In genomic region chr14:41606249-41607118, GRCh38 we compare ENCODE assay signal across 8 cellular contexts. TPM values are rescaled to one million over a fixed set of nuclear protein-coding genes. Genes with fewer than 3 reads are reported as not detected.
DNase-seq lines count a peak whose midpoint lies in the region; ATAC-seq, FAIRE-seq and TF ChIP-seq lines count a peak whose summit lies in the region.

LRFN5 (plus strand) TSS chr14:41606876.

- H3K27me3 ChIP-seq in HL-60 (ENCODE audit: insufficient read depth, poor library complexity, severe bottlenecking) (peaks cover 61% of the 10 kb centered on the region), osteoblast (ENCODE audit: insufficient read depth, low read length) (peaks cover 54% of the 10 kb centered on the region)

- H3K9me3 Mint-ChIP-seq in activated CD8-positive, alpha-beta memory T cell treated with anti-CD3 and anti-CD28 coated beads, Interleukin-2, amount 10 ng/mL, durations not matched to agents 7 days and 5 days (ENCODE audit: low read depth), result no peaks in the 10 kb centered on the region

- peak within 1 kb of the TSS; percentile 24; the same call in 1 of the 2 replicates for H3K4me3 ChIP-seq in HL-60 (replicated peaks; ENCODE audit: insufficient read depth, low read length)
- peak within 1 kb of the TSS; percentile 64 for H3K4me3 ChIP-seq in osteoblast (ENCODE audit: insufficient read depth, low read length)

- TF ChIP-seq CTCF in HL-60 (IDR thresholded peaks at IDR 0.05; ENCODE audit: insufficient read depth, low read length) (no peak), osteoblast (IDR thresholded peaks at IDR 0.05; ENCODE audit: extremely low read depth, low read depth, low read length) (no peak)

- peak; percentile 42 for ATAC-seq in activated CD8-positive, alpha-beta memory T cell treated with anti-CD3 and anti-CD28 coated beads, Interleukin-2, amount 10 ng/mL, durations not matched to agents 7 days and 5 days
- no peak for ATAC-seq in HG03565 (IDR thresholded peaks at IDR 0.05; ENCODE audit: unreplicated experiment)

- no peak for FAIRE-seq in HTR-8/SVneo (lab: Jason Lieb, UNC)

- peak within 1 kb of the TSS; percentile 50 for H3K4me3 Mint-ChIP-seq in activated CD8-positive, alpha-beta memory T cell treated with anti-CD3 and anti-CD28 coated beads, Interleukin-2, amount 10 ng/mL, durations not matched to agents 7 days and 5 days

- H3K27me3 Mint-ChIP-seq in activated CD8-positive, alpha-beta memory T cell treated with anti-CD3 and anti-CD28 coated beads, Interleukin-2, amount 10 ng/mL, durations not matched to agents 7 days and 5 days, result peaks cover 75% of the 10 kb centered on the region

- CTCF ChIA-PET in activated CD8-positive, alpha-beta memory T cell treated with anti-CD3 and anti-CD28 coated beads, Interleukin-2, amount 10 ng/mL, durations not matched to agents 7 days and 5 days (lab: Charles Lee), result no interaction called here

- peak within 1 kb of the TSS; percentile 59 for H2AFZ ChIP-seq in osteoblast (ENCODE audit: low read length)

- no peaks in the 10 kb centered on the region for H3K9me3 ChIP-seq in osteoblast (ENCODE audit: low read depth, low read length)

- peak; percentile 95 for DNase-seq in DMS79 treated with DMSO at 0.1 percent for 48 hours (lab: John Stamatoyannopoulos, UW)
- DNase-seq in HL-60 (ENCODE audit: low read depth in 1 of 2, low spot score in 1 of 2), result no peak
- DNase-seq in activated CD8-positive, alpha-beta memory T cell treated with anti-CD3 and anti-CD28 coated beads, Interleukin-2, amount 10 ng/mL, durations not matched to agents 7 days and 5 days, result no peak
- DNase-seq in globus pallidus (ENCODE audit: low spot score), result peak; percentile 21
- DNase-seq in osteoblast (ENCODE audit: insufficient read length, low spot score, missing footprints), result peak; percentile 83
- DNase-seq in HTR-8/SVneo (ENCODE audit: insufficient read length, low spot score), result no peak
- DNase-seq in NOMO-1 treated with dmso at 0.1 percent for 144 hours (lab: John Stamatoyannopoulos, UW; ENCODE audit: unreplicated experiment), result no peak

- no peaks in the 10 kb centered on the region for H3K79me2 ChIP-seq in osteoblast (ENCODE audit: insufficient read depth, low read length)

- H3K27ac ChIP-seq in HL-60 (replicated peaks) (no peak within 1 kb of the TSS), osteoblast (ENCODE audit: low read depth, low read length) (no peak within 1 kb of the TSS)

- no peaks in the 10 kb centered on the region for H4K20me1 ChIP-seq in osteoblast (ENCODE audit: insufficient read depth, low read length)

- peak within 1 kb of the TSS; percentile 79 for H3K4me2 ChIP-seq in osteoblast (ENCODE audit: insufficient read depth, low read length)

- peaks cover 2% of the 10 kb centered on the region for H3K4me1 ChIP-seq in osteoblast (ENCODE audit: insufficient read depth, low read length)

- H3K36me3 Mint-ChIP-seq in activated CD8-positive, alpha-beta memory T cell treated with anti-CD3 and anti-CD28 coated beads, Interleukin-2, amount 10 ng/mL, durations not matched to agents 7 days and 5 days, result peaks cover 2% of the 10 kb centered on the region

- peak within 1 kb of the TSS; percentile 35 for H3K27ac Mint-ChIP-seq in activated CD8-positive, alpha-beta memory T cell treated with anti-CD3 and anti-CD28 coated beads, Interleukin-2, amount 10 ng/mL, durations not matched to agents 7 days and 5 days

- H3K36me3 ChIP-seq in osteoblast (ENCODE audit: insufficient read depth, low read length), result no peaks in the 10 kb centered on the region

- H3K4me1 Mint-ChIP-seq in activated CD8-positive, alpha-beta memory T cell treated with anti-CD3 and anti-CD28 coated beads, Interleukin-2, amount 10 ng/mL, durations not matched to agents 7 days and 5 days, result peaks cover 23% of the 10 kb centered on the region

RNA-seq across cellular contexts. Expression of gene LRFN5, which starts in this region (rescaled TPM):
- total RNA-seq in activated CD8-positive, alpha-beta memory T cell treated with anti-CD3 and anti-CD28 coated beads, Interleukin-2, amount 10 ng/mL, durations not matched to agents 7 days and 5 days, result not detected
- under 0.01 and 0.36 TPM in 2 replicates for total RNA-seq in osteoblast

Comparison
In these comparisons a context has a peak if more than half of its experiments do, and no peak if none do; other contexts are left out.
1. Peak in ATAC-seq in activated CD8-positive, alpha-beta memory T cell treated with anti-CD3 and anti-CD28 coated beads, Interleukin-2, amount 10 ng/mL, durations not matched to agents 7 days and 5 days; RNA of the gene not detected or under 1 TPM.
2. Peak in DNase-seq, H3K4me3 ChIP-seq and H3K4me2 ChIP-seq in osteoblast; RNA of the gene not detected or under 1 TPM.
3. DNase-seq: peak in DMS79 treated with DMSO at 0.1 percent for 48 hours (single experiment) and globus pallidus (single experiment); none in HL-60 (0 of 2), activated CD8-positive, alpha-beta memory T cell treated with anti-CD3 and anti-CD28 coated beads, Interleukin-2, amount 10 ng/mL, durations not matched to agents 7 days and 5 days (single experiment), HTR-8/SVneo (single experiment) and NOMO-1 treated with dmso at 0.1 percent for 144 hours (single experiment).